ENCODE assay signal across 11 cellular contexts in genomic region chr18:62496262-62496661, GRCh38.
"Had no signal": no experiment of that assay in that cellular context is flagged by ENCODE, and none has a peak within 500 bp of the region (broad histone marks: within the 10 kb centered on the region; RNA-seq: fewer than 3 reads in every experiment).

No MANE protein-coding gene starts in this region.

- H3K4me3 Mint-ChIP-seq: GM23338, H9, HFFc6 had no signal

- H3K4me1 Mint-ChIP-seq: GM23338 had no signal

- H3K27ac Mint-ChIP-seq: GM23338, H9, HFFc6 had no signal

- H3K9ac ChIP-seq: GM23248 had no signal

- DNase-seq: GM23248, GOT3, H7, H9, HCEC 1CT, HFFc6 had no signal

- H3K36me3 ChIP-seq: HAP-1 had no signal

- H3K9me3 ChIP-seq: HAP-1 had no signal

- H3K9me3 Mint-ChIP-seq: GM23338, H9, HFFc6 had no signal

- H3K4me2 ChIP-seq: GM23338 had no signal

- FAIRE-seq: H1, H54 had no signal

- H3K4me1 ChIP-seq: HAP-1 had no signal

- ATAC-seq: GM23338, HCT116 had no signal

- H3K4me3 ChIP-seq: GM23248, GM23338, HAP-1 had no signal

- H3K27ac ChIP-seq: GM23248 had no signal

- H2AFZ ChIP-seq: GM23248, GM23338 had no signal
